9 cellular contexts compared by ENCODE assay signal in genomic region chr13:98485561-98485960, GRCh38.
DNase-seq lines count a peak whose midpoint lies in the region; ATAC-seq and TF ChIP-seq lines count a peak whose summit lies in the region.
"Had no signal": no experiment of that assay in that cellular context is flagged by ENCODE, and none has a peak within 500 bp of the region (broad histone marks: within the 10 kb centered on the region; RNA-seq: fewer than 3 reads in every experiment).

No MANE protein-coding gene starts in this region.

- H3K27me3 ChIP-seq in SJSA1 (replicated peaks): no peaks in the 10 kb centered on the region
- H3K27me3 ChIP-seq in esophagus squamous epithelium: no peaks in the 10 kb centered on the region
- no peaks in the 10 kb centered on the region for H3K27me3 ChIP-seq in prostate gland (replicated peaks; ENCODE audit: insufficient read depth)

- TF ChIP-seq CTCF in Calu3 (IDR thresholded peaks at IDR 0.05; ENCODE audit: unreplicated experiment): no peak
- no peak for TF ChIP-seq CTCF in esophagus squamous epithelium (IDR thresholded peaks at IDR 0.05)
- TF ChIP-seq CTCF in prostate gland (IDR thresholded peaks at IDR 0.05): no peak

- H3K36me3 ChIP-seq in SJSA1 (peaks cover 10% of the 10 kb centered on the region), esophagus squamous epithelium (peaks cover 0 to 19% (median 0%) of the 10 kb centered on the region in 3 donors), prostate gland (no peaks in the 10 kb centered on the region)

- H3K4me1 ChIP-seq in SJSA1 (replicated peaks): peaks cover 63% of the 10 kb centered on the region
- H3K4me1 ChIP-seq in esophagus squamous epithelium: peaks cover 47 to 98% (median 64%) of the 10 kb centered on the region in 3 donors
- peaks cover 5% of the 10 kb centered on the region for H3K4me1 ChIP-seq in prostate gland (replicated peaks)

- intact Hi-C loops in Calu3 (cut with micrococcal nuclease; ENCODE audit: unreplicated experiment) (no loop called here), esophagus squamous epithelium (cut with DNase I) (no loop called here), prostate gland (cut with DNase I) (no loop called here)

- H3K27me3 Mint-ChIP-seq in Calu3 (ENCODE audit: unreplicated experiment): no peaks in the 10 kb centered on the region
- H3K27me3 Mint-ChIP-seq: naive B cell had no signal

- DNase-seq in Calu3 (no peak), SJSA1 (ENCODE audit: low read depth in 1 of 2, low spot score in 2 of 2) (no peak), esophagus squamous epithelium (lab: John Stamatoyannopoulos, UW) (no peak), prostate gland (ENCODE audit: low spot score) (no peak), NCI-H69 (lab: John Stamatoyannopoulos, UW) (no peak), DMS153 treated with DMSO at 0.1 percent for 48 hours (lab: John Stamatoyannopoulos, UW; ENCODE audit: unreplicated experiment) (no peak)
- DNase-seq: naive B cell had no signal

- H3K9me3 Mint-ChIP-seq in Calu3 (ENCODE audit: low read depth, unreplicated experiment): no peaks in the 10 kb centered on the region
- H3K9me3 Mint-ChIP-seq: naive B cell had no signal

- ATAC-seq in HG03571 (IDR thresholded peaks at IDR 0.05; ENCODE audit: unreplicated experiment) (no peak), HG03196 (IDR thresholded peaks at IDR 0.05; ENCODE audit: unreplicated experiment) (no peak)

- peaks cover 15% of the 10 kb centered on the region for H3K4me1 Mint-ChIP-seq in Calu3 (ENCODE audit: low read depth, unreplicated experiment)

- TSS peak; percentile 71 for BruUV-seq in Calu3 (replicated peaks; lab: Mats Ljungman, UMichigan)

- peak overlapping the region; percentile 67 for H3K4me3 Mint-ChIP-seq in Calu3 (ENCODE audit: low read depth, unreplicated experiment)

- peaks cover 24% of the 10 kb centered on the region for H3K36me3 Mint-ChIP-seq in Calu3 (ENCODE audit: insufficient read depth, unreplicated experiment)
- H3K36me3 Mint-ChIP-seq: naive B cell had no signal

- 80% methylated on average over 10 of the region's 11 CpGs for WGBS in esophagus squamous epithelium, 2 donors
- WGBS in prostate gland: 75% methylated on average over 11 of the region's 11 CpGs

- peak overlapping the region; percentile 98 for H3K27ac Mint-ChIP-seq in Calu3 (ENCODE audit: unreplicated experiment)

- H3K27ac ChIP-seq in SJSA1: peak overlapping the region; percentile 71
- H3K27ac ChIP-seq in esophagus squamous epithelium: peak overlapping the region; percentile 86 to 90 (median 88)
- peak overlapping the region; percentile 78 to 82 for H3K27ac ChIP-seq in prostate gland

- no peaks in the 10 kb centered on the region for H3K9me3 ChIP-seq in SJSA1 (replicated peaks)
- no peaks in the 10 kb centered on the region for H3K9me3 ChIP-seq in esophagus squamous epithelium
- no peaks in the 10 kb centered on the region for H3K9me3 ChIP-seq in prostate gland

- CTCF ChIA-PET in Calu3 (lab: Charles Lee): interaction anchor here (1.2 to 1.4 kb wide), 2 partner anchors 22 to 40 kb away, joined by 3 to 4 read pairs; no protein-coding TSS in a partner anchor

- no peak for TF ChIP-seq POLR2A in esophagus squamous epithelium (IDR thresholded peaks at IDR 0.05)
- no peak for TF ChIP-seq POLR2A in prostate gland (IDR thresholded peaks at IDR 0.05)

- H3K4me3 ChIP-seq in SJSA1 (no peak overlapping the region), esophagus squamous epithelium (no peak overlapping the region), prostate gland (no peak overlapping the region)
